2 cellular contexts compared by ENCODE assay signal in the genomic region with DNA sequence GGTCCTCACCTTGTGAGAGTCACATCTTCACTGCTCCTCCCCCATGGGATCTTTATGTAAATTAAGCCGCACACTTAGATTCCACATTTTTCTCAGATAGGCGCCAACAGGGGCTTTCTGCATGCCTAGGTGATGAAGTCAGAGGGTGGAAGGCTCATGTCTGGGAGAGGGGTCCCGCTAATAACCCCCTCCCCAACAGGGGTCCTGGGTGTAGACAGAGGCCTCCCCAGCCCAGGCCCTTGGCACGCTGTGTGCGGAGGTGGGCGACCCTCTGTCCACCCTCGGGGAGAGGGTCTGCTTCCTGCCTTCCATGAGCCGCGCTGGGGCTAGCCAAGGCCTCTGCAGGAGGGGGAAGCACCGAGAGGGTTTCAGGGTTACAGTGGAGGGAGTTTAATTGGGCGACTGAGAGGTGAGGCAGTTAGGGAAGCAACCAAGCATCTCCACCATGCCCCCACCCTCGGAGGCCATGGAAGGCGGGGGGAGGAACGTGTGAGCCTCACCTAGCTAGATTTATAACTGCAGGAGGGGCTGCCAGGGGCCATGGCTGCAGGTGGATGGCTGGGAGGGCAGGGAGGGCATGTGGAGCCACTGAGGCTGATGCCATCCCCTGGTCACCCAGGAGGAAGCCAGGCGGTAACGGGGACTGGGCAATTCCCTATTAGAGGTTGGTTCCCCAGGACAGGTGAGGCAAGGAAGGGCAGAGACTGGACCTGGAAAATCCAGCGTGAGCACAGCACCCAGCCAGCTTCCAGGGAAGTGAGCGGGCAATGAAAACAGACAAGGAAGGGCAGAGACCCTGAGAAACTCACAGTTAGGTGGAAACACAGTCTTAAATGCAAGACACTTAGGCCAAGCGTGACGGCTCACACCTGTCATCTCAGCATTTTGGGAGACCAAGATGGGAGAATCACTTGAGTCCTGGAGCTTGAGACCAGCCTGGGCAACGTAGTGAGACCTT.
A peak's percentile ranks its signal among the peaks of the same experiment; 100 is the strongest.
TF ChIP-seq lines count a peak whose summit lies in the region.

No MANE protein-coding gene starts in this region.

TF ChIP-seq in Ishikawa, 13 proteins besides CTCF, POLR2A, EP300 and RAD21:
- TF ChIP-seq EGR1 (IDR thresholded peaks at IDR 0.05): no peak
- TF ChIP-seq MAX (IDR thresholded peaks at IDR 0.05): no peak
- 0 out of 2 replicates have a peak, but pooled peaks have one; percentile 14 for TF ChIP-seq ZBTB7A (IDR thresholded peaks at IDR 0.05; ENCODE audit: low read depth)

TF ChIP-seq in H1, 55 proteins besides CTCF, POLR2A, EP300 and RAD21:
- TF ChIP-seq SAP30 (IDR thresholded peaks at IDR 0.05; ENCODE audit: insufficient read depth, insufficient replicate concordance, low read length) (no peak), NRF1 (IDR thresholded peaks at IDR 0.05; ENCODE audit: low read depth, low read length) (no peak), SIRT6 (IDR thresholded peaks at IDR 0.05; ENCODE audit: low read length) (no peak), TBP (IDR thresholded peaks at IDR 0.05; ENCODE audit: low read depth, low read length) (no peak), RFX5 (IDR thresholded peaks at IDR 0.05; ENCODE audit: borderline replicate concordance, low read depth, low read length) (no peak), RBBP5 (IDR thresholded peaks at IDR 0.05; ENCODE audit: borderline replicate concordance, low read depth, low read length) (no peak), CHD7 (IDR thresholded peaks at IDR 0.05; ENCODE audit: insufficient replicate concordance, low read length) (no peak), CHD1 (IDR thresholded peaks at IDR 0.05; ENCODE audit: low read depth, low read length) (no peak), SUZ12 (IDR thresholded peaks at IDR 0.05; ENCODE audit: low read length) (no peak)
